8 cellular contexts compared by ENCODE assay signal in genomic region chr1:235328271-235329138, GRCh38. TPM values are rescaled to one million over a fixed set of nuclear protein-coding genes. Genes with fewer than 3 reads are reported as not detected.
A peak's percentile ranks its signal among the peaks of the same experiment; 100 is the strongest.
DNase-seq lines count a peak whose midpoint lies in the region; ATAC-seq and TF ChIP-seq lines count a peak whose summit lies in the region.

Gene GGPS1, plus strand, starts transcription at chr1:235328570. Its CDS starts 6,695 bp downstream, at chr1:235335265.

- no TSS peak for BruUV-seq in PC-9 (replicated peaks; lab: Mats Ljungman, UMichigan)

- peak within 1 kb of the TSS; percentile 79 for H3K27ac ChIP-seq in PC-9

- H3K9me2 ChIP-seq in PC-9 (ENCODE audit: insufficient read depth): peaks cover 5% of the 10 kb centered on the region; the same call in 1 of the 2 replicates

- H3K79me2 ChIP-seq in PC-9 (ENCODE audit: low read depth): peaks cover 89% of the 10 kb centered on the region

- no peaks in the 10 kb centered on the region for H3K9me3 ChIP-seq in PC-9 (ENCODE audit: insufficient read depth, low read depth)

- peak within 1 kb of the TSS; percentile 89 for H3K4me3 ChIP-seq in PC-9

- TF ChIP-seq CTCF in PC-9 (conservative IDR thresholded peaks at IDR 0.05): no peak

- in situ Hi-C loops in KBM-7 (cut with MboI; ENCODE audit: low pct_unique_long_range_greater_than_20kb, low sequenced_read_pairs): no loop called here

- peaks cover 26% of the 10 kb centered on the region for H4K20me1 ChIP-seq in PC-9 (ENCODE audit: insufficient read depth)

- H2AFZ ChIP-seq in PC-9: peak within 1 kb of the TSS; percentile 74

- peak; percentile 71 for TF ChIP-seq POLR2A in erythroblast (IDR thresholded peaks at IDR 0.05; ENCODE audit: low read length)

- H3F3A ChIP-seq in PC-9 (ENCODE audit: insufficient read depth, low read depth): peaks cover 16% of the 10 kb centered on the region

- DNase-seq in DMS53 treated with DMSO at 0.1 percent for 48 hours (lab: John Stamatoyannopoulos, UW; ENCODE audit: unreplicated experiment): peak; percentile 99
- DNase-seq in KBM-7: peak; percentile 98
- peak; percentile 97 to 99 for DNase-seq in PC-9
- DNase-seq in activated T-cell treated with anti-CD3 and anti-CD28 coated beads, Interleukin-2, amount 50 U/mL, for 1 hour: peak; percentile 98
- peak; percentile 99 for DNase-seq in erythroblast (lab: John Stamatoyannopoulos, UW)
- DNase-seq in mucosa of gallbladder (ENCODE audit: low spot score): peak; percentile 98
- peak; percentile 96 to 100 for DNase-seq in stimulated activated CD8-positive, alpha-beta memory T cell treated with anti-CD3 and anti-CD28 coated beads, Interleukin-4, amount 100 ng/mL, for 4 hours (ENCODE audit: low read depth in 2 of 2, low spot score in 1 of 2)

- CTCF ChIA-PET in PC-9 (lab: Charles Lee): interaction anchor here (0.9 to 1.1 kb wide), 2 partner anchors 87 to 89 kb away, joined by 3 to 5 read pairs; no protein-coding TSS in a partner anchor

- H3K4me1 ChIP-seq in PC-9 (replicated peaks; ENCODE audit: insufficient read depth): peaks cover 47% of the 10 kb centered on the region

- intact Hi-C loops in PC-9 (cut with micrococcal nuclease; ENCODE audit: unreplicated experiment): loop anchor here (1.0 to 10.0 kb wide), 9 partner anchors 32 to 956 kb away; partner anchors contain the start of genes B3GALNT2, COA6, RBM34 and TBCE

- ATAC-seq in GM21723 (IDR thresholded peaks at IDR 0.05; ENCODE audit: unreplicated experiment): peak; percentile 68

- H3K4me2 ChIP-seq in PC-9: peak within 1 kb of the TSS; percentile 94

- H3K27me3 ChIP-seq in PC-9 (ENCODE audit: insufficient read depth, low read depth): no peaks in the 10 kb centered on the region

- peaks cover 24% of the 10 kb centered on the region; the same call in 1 of the 2 replicates for H3K36me3 ChIP-seq in PC-9 (ENCODE audit: low read depth)

- POLR2A ChIA-PET in PC-9 (lab: Charles Lee; ENCODE audit: unreplicated experiment): interaction anchor here (0.6 to 0.8 kb wide), 10 partner anchors 11 to 1205 kb away, joined by 3 to 33 read pairs (median 6); partner anchors contain the start of gene TBCE

RNA-seq across cellular contexts. Expression of gene GGPS1, which starts in this region (rescaled TPM):
- total RNA-seq in PC-9 (2021) (47.4 and 61.7 TPM in 2 replicates), mucosa of gallbladder (34.5 TPM)

Comparison
In these comparisons a context has a peak if more than half of its experiments do, and no peak if none do; other contexts are left out.
1. Peak in every context shown above with its lines: DNase-seq, ATAC-seq, H3K4me3 ChIP-seq and H3K27ac ChIP-seq.